ENCODE assay signal across 1 cellular context in genomic region chr10:34719336-34719735, GRCh38.
TF ChIP-seq lines count a peak whose summit lies in the region.

No MANE protein-coding gene starts in this region.

TF ChIP-seq in WTC11, 78 proteins besides CTCF, POLR2A, EP300 and RAD21 (continued from another document):
- TF ChIP-seq AFF4 (CRISPR knock-in tag; IDR thresholded peaks at IDR 0.05; ENCODE audit: borderline replicate concordance) (no peak), TEAD1 (CRISPR knock-in tag; IDR thresholded peaks at IDR 0.05) (no peak)
